19 cellular contexts compared by ENCODE assay signal in genomic region chr22:42682113-42682851, GRCh38. TPM values are rescaled to one million over a fixed set of nuclear protein-coding genes. Genes with fewer than 3 reads are reported as not detected.
A peak's percentile ranks its signal among the peaks of the same experiment; 100 is the strongest.
DNase-seq lines count a peak whose midpoint lies in the region; ATAC-seq, FAIRE-seq and TF ChIP-seq lines count a peak whose summit lies in the region.
"Had no signal": no experiment of that assay in that cellular context is flagged by ENCODE, and none has a peak within 500 bp of the region (broad histone marks: within the 10 kb centered on the region; RNA-seq: fewer than 3 reads in every experiment).

No MANE protein-coding gene starts in this region.

- peak; percentile 41 for TF ChIP-seq CTCF in VCaP (conservative IDR thresholded peaks at IDR 0.05)

- H3K4me3 ChIP-seq in H7 (ENCODE audit: insufficient read depth, low read depth, low read length) (no peak overlapping the region), subcutaneous abdominal adipose tissue (ENCODE audit: low read depth in 1 of 5, low read length in 5 of 5) (no peak overlapping the region)

- H3K9ac ChIP-seq in subcutaneous abdominal adipose tissue (ENCODE audit: low read length in 5 of 5) = no peak overlapping the region

- intact Hi-C loops in left colon (cut with DNase I, micrococcal nuclease) = no loop called here

- H3K4me1 ChIP-seq in subcutaneous abdominal adipose tissue (ENCODE audit: control insufficient read depth in 5 of 5, insufficient read depth in 5 of 5, low read length in 5 of 5) = peaks cover 26 to 82% (median 73%) of the 10 kb centered on the region in 5 donors

- in situ Hi-C loops in KBM-7 (cut with MboI; ENCODE audit: low pct_unique_long_range_greater_than_20kb, low sequenced_read_pairs) = no loop called here

- no peaks in the 10 kb centered on the region for H3K27me3 ChIP-seq in H7 (ENCODE audit: control insufficient read depth, insufficient read depth, low read length)
- no peaks in the 10 kb centered on the region for H3K27me3 ChIP-seq in subcutaneous abdominal adipose tissue (ENCODE audit: control insufficient read depth in 5 of 5, insufficient read depth in 4 of 5, low read length in 5 of 5)

- ATAC-seq in left colon = peak; percentile 77
- ATAC-seq: stimulated activated naive CD8-positive, alpha-beta T cell treated with anti-CD3 and anti-CD28 coated beads, Interleukin-15, Interleukin-2, amounts not matched to agents 100 U/mL and 50 U/mL, for 24 hours had no signal

- DNase-seq in H7 (peak; percentile 39), left colon (no peak), KG1 (lab: John Stamatoyannopoulos, UW) (no peak), NCI-H2029 treated with DMSO at 0.1 percent for 48 hours (lab: John Stamatoyannopoulos, UW) (no peak), RCC 7860 (ENCODE audit: low spot score) (no peak), KBM-7 (no peak)
- DNase-seq: activated naive CD4-positive, alpha-beta T cell treated with anti-CD3 and anti-CD28 coated beads for 36 hours; activated T-cell treated with anti-CD3 and anti-CD28 coated beads, Interleukin-2, amount 50 U/mL, for 1 hour; NCI-H2107; NCI-H748 treated with DMSO at 0.1 percent for 48 hours; nephron progenitor cell; stimulated activated naive CD8-positive, alpha-beta T cell treated with anti-CD3 and anti-CD28 coated beads, Interleukin-15, Interleukin-2, amounts not matched to agents 100 U/mL and 50 U/mL, for 24 hours had no signal

- peaks cover 0 to 8% (median 7%) of the 10 kb centered on the region in 5 donors for H3K9me3 ChIP-seq in subcutaneous abdominal adipose tissue (ENCODE audit: control insufficient read depth in 5 of 5, low read length in 5 of 5)

- no peaks in the 10 kb centered on the region for H3K36me3 ChIP-seq in H7 (replicated peaks; ENCODE audit: control insufficient read depth, insufficient read depth, low read length)
- H3K36me3 ChIP-seq in subcutaneous abdominal adipose tissue (ENCODE audit: control insufficient read depth in 5 of 5, insufficient read depth in 5 of 5, low read length in 5 of 5) = no peaks in the 10 kb centered on the region

- FAIRE-seq in RCC 7860 (lab: Jason Lieb, UNC) = no peak
- FAIRE-seq: G401.6, GM12892 had no signal

- H3K27ac ChIP-seq in VCaP (0 out of 2 replicates have a peak overlapping the region, but pooled peaks have one; percentile 14), subcutaneous abdominal adipose tissue (ENCODE audit: low read depth, low read length) (peak overlapping the region; percentile 89)

RNA-seq across cellular contexts. Expression of gene CYB5R3, which starts 33.1 kb away (rescaled TPM):
- total RNA-seq in H7 (2014; rRNA removed; shearing (Covaris generic)) = 75.6 and 86.8 TPM in 2 replicates
- total RNA-seq in left colon = 100 to 1,000 TPM; 157 to 192 TPM

RNA-seq across cellular contexts. Expression of gene A4GALT, which starts 38.4 kb away (rescaled TPM):
- 7.6 and 9.6 TPM in 2 replicates for total RNA-seq in H7 (2014; rRNA removed; shearing (Covaris generic))
- 1 to 10 TPM; 5.1 to 6.3 TPM for total RNA-seq in left colon
- total RNA-seq: activated naive CD4-positive, alpha-beta T cell treated with anti-CD3 and anti-CD28 coated beads for 36 hours had no signal

RNA-seq across cellular contexts. Expression of gene ATP5MGL, which starts 41.9 kb away (rescaled TPM):
- 0.42 TPM in 1 of 2 replicates, not detected in the other for total RNA-seq in H7 (2014; rRNA removed; shearing (Covaris generic))
- under 1 TPM; 0.34 to 0.89 TPM for total RNA-seq in left colon
- total RNA-seq: epithelial cell of proximal tubule, glomerular endothelial cell, HT1080 had no signal
